Comparison of ENCODE assay signal across 9 cellular contexts in genomic region chr9:38160613-38161215, GRCh38.
DNase-seq lines count a peak whose midpoint lies in the region; ATAC-seq and TF ChIP-seq lines count a peak whose summit lies in the region.
"Had no signal": no experiment of that assay in that cellular context is flagged by ENCODE, and none has a peak within 500 bp of the region (broad histone marks: within the 10 kb centered on the region; RNA-seq: fewer than 3 reads in every experiment).

No MANE protein-coding gene starts in this region.

- ATAC-seq in HG02610 (IDR thresholded peaks at IDR 0.05; ENCODE audit: unreplicated experiment) = no peak

- DNase-seq in AG08396 (ENCODE audit: low spot score) (peak; percentile 68), GM19238 (ENCODE audit: insufficient read length, low spot score) (peak; percentile 37), NCI-H774 (lab: John Stamatoyannopoulos, UW) (peak; percentile 60), esophagus squamous epithelium (lab: John Stamatoyannopoulos, UW) (no peak), testis (peak; percentile 77)
- DNase-seq in activated CD8-positive, alpha-beta memory T cell treated with anti-CD3 and anti-CD28 coated beads, Interleukin-2, amount 50 U/mL, for 24 hours (ENCODE audit: extremely low read depth) = peak; percentile 34

- H3K36me3 ChIP-seq in esophagus squamous epithelium (no peaks in the 10 kb centered on the region), neural cell (ENCODE audit: insufficient read depth, low read length) (no peaks in the 10 kb centered on the region), testis (ENCODE audit: low read depth, missing control alignments) (no peaks in the 10 kb centered on the region)

- no peaks in the 10 kb centered on the region for H3K9me3 ChIP-seq in esophagus squamous epithelium
- no peaks in the 10 kb centered on the region for H3K9me3 ChIP-seq in neural cell (ENCODE audit: low read length)
- H3K9me3 ChIP-seq in testis = no peaks in the 10 kb centered on the region

- TF ChIP-seq CTCF in esophagus squamous epithelium (IDR thresholded peaks at IDR 0.05) = peak; percentile 67 to 82 (median 78)
- peak; percentile 43 for TF ChIP-seq CTCF in neural cell (IDR thresholded peaks at IDR 0.05; ENCODE audit: poor library complexity, severe bottlenecking)
- TF ChIP-seq CTCF in testis (IDR thresholded peaks at IDR 0.05) = peak; percentile 41 to 84 (median 64)

- no peaks in the 10 kb centered on the region for H3F3A ChIP-seq in neural cell (ENCODE audit: insufficient read depth, low read length, poor library complexity, severe bottlenecking)

- no peak for TF ChIP-seq POLR2A in esophagus squamous epithelium (IDR thresholded peaks at IDR 0.05)
- no peak for TF ChIP-seq POLR2A in testis (IDR thresholded peaks at IDR 0.05)

- peaks cover 0 to 9% (median 0%) of the 10 kb centered on the region in 3 donors for H3K4me1 ChIP-seq in esophagus squamous epithelium
- H3K4me1 ChIP-seq in testis = no peaks in the 10 kb centered on the region

- no peak for TF ChIP-seq RAD21 in neural cell (conservative IDR thresholded peaks at IDR 0.05)

- H3K4me2 ChIP-seq in neural cell (ENCODE audit: low read length) = no peak overlapping the region

- no peak for TF ChIP-seq EP300 in neural cell (conservative IDR thresholded peaks at IDR 0.05; ENCODE audit: poor library complexity, severe bottlenecking)

- no peaks in the 10 kb centered on the region for H3K79me2 ChIP-seq in neural cell (replicated peaks; ENCODE audit: insufficient read depth, low read length)

- WGBS in esophagus squamous epithelium, 2 donors = 37 to 38% methylated on average over 9 of the region's 9 CpGs
- WGBS in testis, 2 donors = 47 to 59% methylated on average over 9 of the region's 9 CpGs

- no peaks in the 10 kb centered on the region for H3K9me2 ChIP-seq in neural cell (ENCODE audit: insufficient read depth, low read length)

- H3K9ac ChIP-seq in neural cell (ENCODE audit: low read length) = no peak overlapping the region

- H4K20me1 ChIP-seq in neural cell (ENCODE audit: insufficient read depth) = no peaks in the 10 kb centered on the region

- H3K27ac ChIP-seq in esophagus squamous epithelium = no peak overlapping the region
- H3K27ac ChIP-seq in neural cell (ENCODE audit: low read length) = no peak overlapping the region
- H3K27ac ChIP-seq in testis = no peak overlapping the region
- H3K27ac ChIP-seq: skin epidermis had no signal

- no peak overlapping the region for H2AFZ ChIP-seq in neural cell (ENCODE audit: low read depth, low read length)

- intact Hi-C loops in esophagus squamous epithelium (cut with DNase I) (no loop called here), testis (cut with DNase I; ENCODE audit: low total_unique reads) (no loop called here)

- H3K4me3 ChIP-seq in esophagus squamous epithelium (no peak overlapping the region), neural cell (ENCODE audit: low read length) (no peak overlapping the region), testis (no peak overlapping the region)
- H3K4me3 ChIP-seq: skin epidermis had no signal

- H3K27me3 ChIP-seq in esophagus squamous epithelium (no peaks in the 10 kb centered on the region), neural cell (ENCODE audit: insufficient read depth, low read depth, low read length) (no peaks in the 10 kb centered on the region), testis (no peaks in the 10 kb centered on the region)

TF ChIP-seq in neural cell, 6 proteins besides CTCF, POLR2A, EP300 and RAD21:
- TF ChIP-seq TAF1 (IDR thresholded peaks at IDR 0.05; ENCODE audit: low read depth) (no peak), SMC3 (conservative IDR thresholded peaks at IDR 0.05; ENCODE audit: poor library complexity) (no peak), REST (IDR thresholded peaks at IDR 0.05; ENCODE audit: borderline replicate concordance) (no peak), MXI1 (conservative IDR thresholded peaks at IDR 0.05; ENCODE audit: poor library complexity, severe bottlenecking) (no peak), EZH2 (IDR thresholded peaks at IDR 0.05; ENCODE audit: borderline replicate concordance, insufficient read depth, low read length, poor library complexity, severe bottlenecking) (no peak), POLR2AphosphoS5 (IDR thresholded peaks at IDR 0.05) (no peak)
